ENCODE assay signal across 8 cellular contexts in genomic region chr10:12484945-12485805, GRCh38.
DNase-seq lines count a peak whose midpoint lies in the region; ATAC-seq and TF ChIP-seq lines count a peak whose summit lies in the region.

No MANE protein-coding gene starts in this region.

- H3K27ac ChIP-seq in BLaER1 treated with 17β-estradiol and CSF1 and Interleukin-3, amounts not matched to agents 10 nM and 100 nM = peak overlapping the region in 9 of 11 experiments; percentile 34 to 67 (median 46); a peak in 15 of 22 replicates

- H4K20me1 ChIP-seq in BLaER1 treated with 17β-estradiol and CSF1 and Interleukin-3, amounts not matched to agents 10 nM and 100 nM = peaks cover 0 to 49% (median 5%) of the 10 kb centered on the region in 11 experiments; a peak in 7 of 22 replicates

- peak overlapping the region; percentile 73 to 88 (median 83) for H3K4me2 ChIP-seq in BLaER1 treated with 17β-estradiol and CSF1 and Interleukin-3, amounts not matched to agents 10 nM and 100 nM

- H3K9me3 Mint-ChIP-seq in WTC11 (peaks cover 14% of the 10 kb centered on the region), glutamatergic neuron (ENCODE audit: unreplicated experiment) (peaks cover 7% of the 10 kb centered on the region)

- ATAC-seq in GM19035 (IDR thresholded peaks at IDR 0.05; ENCODE audit: unreplicated experiment) (peak; percentile 81), HG03354 (IDR thresholded peaks at IDR 0.05; ENCODE audit: poor library complexity, severe bottlenecking, unreplicated experiment) (peak; percentile 78), WTC11 (peak; percentile 78), GM18858 (IDR thresholded peaks at IDR 0.05; ENCODE audit: unreplicated experiment) (no peak)

- TF ChIP-seq CTCF in WTC11 (IDR thresholded peaks at IDR 0.05) (no peak), glutamatergic neuron (IDR thresholded peaks at IDR 0.05; ENCODE audit: partially characterized antibody, unreplicated experiment) (no peak)

- H3K27me3 Mint-ChIP-seq in WTC11 (ENCODE audit: low read depth) (no peaks in the 10 kb centered on the region; the same call in 1 of the 2 replicates), glutamatergic neuron (ENCODE audit: unreplicated experiment) (peaks cover 3% of the 10 kb centered on the region)

- no peaks in the 10 kb centered on the region for H3K27me3 ChIP-seq in BLaER1 treated with 17β-estradiol and CSF1 and Interleukin-3, amounts not matched to agents 10 nM and 100 nM

- H3K27ac Mint-ChIP-seq in WTC11 (peak overlapping the region; percentile 74), glutamatergic neuron (ENCODE audit: unreplicated experiment) (peak overlapping the region; percentile 90)

- peaks cover 0 to 6% (median 3%) of the 10 kb centered on the region in 11 experiments; a peak in 5 of 22 replicates for H3K36me3 ChIP-seq in BLaER1 treated with 17β-estradiol and CSF1 and Interleukin-3, amounts not matched to agents 10 nM and 100 nM

- CTCF ChIA-PET in WTC11 (lab: Charles Lee) = interaction anchor here (0.5 to 2.0 kb wide), 8 partner anchors 111 to 228 kb away, joined by 3 to 12 read pairs (median 4); partner anchors contain the start of gene CAMK1D

- H3K4me3 Mint-ChIP-seq in WTC11 (no peak overlapping the region), glutamatergic neuron (ENCODE audit: unreplicated experiment) (peak overlapping the region; percentile 60)

- POLR2A ChIA-PET in WTC11 (lab: Charles Lee) = interaction anchor here (0.6 kb wide), 1 partner anchor 145 kb away, joined by 4 read pairs; no protein-coding TSS in a partner anchor

- H3K9ac ChIP-seq in BLaER1 treated with 17β-estradiol and CSF1 and Interleukin-3, amounts not matched to agents 10 nM and 100 nM = peak overlapping the region; percentile 4 to 63 (median 37); a peak in 16 of 22 replicates

- peaks cover 44% of the 10 kb centered on the region for H3K4me1 Mint-ChIP-seq in WTC11
- peaks cover 28% of the 10 kb centered on the region for H3K4me1 Mint-ChIP-seq in glutamatergic neuron (ENCODE audit: low read depth, unreplicated experiment)

- peaks cover 30 to 51% (median 44%) of the 10 kb centered on the region in 10 experiments for H3K4me1 ChIP-seq in BLaER1 treated with 17β-estradiol and CSF1 and Interleukin-3, amounts not matched to agents 10 nM and 100 nM

- H3K4me3 ChIP-seq in BLaER1 treated with 17β-estradiol and CSF1 and Interleukin-3, amounts not matched to agents 10 nM and 100 nM = peak overlapping the region in 6 of 10 experiments; percentile 14 to 44 (median 35); a peak in 8 of 20 replicates

- DNase-seq in WTC11 (ENCODE audit: low spot score) = peak; percentile 43
- DNase-seq in glutamatergic neuron = no peak
- DNase-seq in stimulated activated CD4-positive, alpha-beta T cell treated with anti-CD3 and anti-CD28 coated beads, Interleukin-2, amount 100 ng/mL, for 48 hours = peak; percentile 7 to 10
- DNase-seq in GM19238 (ENCODE audit: insufficient read length, low spot score) = no peak

- H3K9me3 ChIP-seq in BLaER1 treated with 17β-estradiol and CSF1 and Interleukin-3, amounts not matched to agents 10 nM and 100 nM (replicated peaks in 1 of 11) = peaks cover 13 to 18% (median 15%) of the 10 kb centered on the region in 11 experiments

- H3K36me3 Mint-ChIP-seq in WTC11 = peaks cover 14% of the 10 kb centered on the region
- no peaks in the 10 kb centered on the region for H3K36me3 Mint-ChIP-seq in glutamatergic neuron (ENCODE audit: unreplicated experiment)

TF ChIP-seq in WTC11, 78 proteins besides CTCF, POLR2A, EP300 and RAD21:
- TF ChIP-seq E2F4 (CRISPR knock-in tag; IDR thresholded peaks at IDR 0.05; ENCODE audit: borderline replicate concordance, low read depth) (no peak), RELA (CRISPR knock-in tag; IDR thresholded peaks at IDR 0.05; ENCODE audit: borderline replicate concordance) (no peak), ETV6 (CRISPR knock-in tag; IDR thresholded peaks at IDR 0.05) (no peak), GABPB1 (CRISPR knock-in tag; IDR thresholded peaks at IDR 0.05) (no peak), ZNF121 (CRISPR knock-in tag; IDR thresholded peaks at IDR 0.05) (no peak), GTF2I (CRISPR knock-in tag; conservative IDR thresholded peaks at IDR 0.05) (no peak)

Comparison
In these comparisons a context has a peak if more than half of its experiments do, and no peak if none do; other contexts are left out.
1. DNase-seq: peak in WTC11 (single experiment) and stimulated activated CD4-positive, alpha-beta T cell treated with anti-CD3 and anti-CD28 coated beads, Interleukin-2, amount 100 ng/mL, for 48 hours (2 of 2); none in glutamatergic neuron (single experiment) and GM19238 (single experiment).